Comparison of ENCODE assay signal across 10 cellular contexts in the genomic region with DNA sequence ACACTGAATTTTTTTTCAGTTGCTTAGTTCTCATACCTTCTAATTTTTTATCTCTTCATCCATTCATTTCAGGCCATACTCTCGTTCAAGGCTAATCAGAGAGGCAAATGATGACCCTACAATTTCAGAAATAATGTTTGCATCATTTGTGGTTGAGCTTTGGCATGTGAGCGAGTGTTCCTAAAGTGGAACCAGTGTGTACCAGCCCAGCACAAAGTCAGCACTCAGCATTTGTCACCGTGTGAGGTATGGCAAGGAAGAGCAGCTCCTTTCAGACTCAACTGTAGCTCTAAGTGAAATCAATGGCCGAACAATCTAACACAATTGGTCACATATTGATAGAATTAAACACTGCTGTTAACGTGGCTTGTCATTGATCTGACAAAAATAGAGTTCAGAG.
"Had no signal": no experiment of that assay in that cellular context is flagged by ENCODE, and none has a peak within 500 bp of the region (broad histone marks: within the 10 kb centered on the region; RNA-seq: fewer than 3 reads in every experiment).

No MANE protein-coding gene starts in this region.

- FAIRE-seq: H1, H54, HepG2 had no signal

- H3K27ac ChIP-seq: HL-60, KMS-11 had no signal

- ATAC-seq: GM23338, HCT116, HepG2 had no signal

- H2AFZ ChIP-seq: GM23338 had no signal

- H3K9ac ChIP-seq: KMS-11 had no signal

- DNase-seq: H9, HFFc6, KBM-7 had no signal

- H3K4me3 ChIP-seq: GM23338 had no signal

- H3K4me2 ChIP-seq: GM23338, KMS-11 had no signal
